ENCODE assay signal across 1 cellular context in the genomic region with DNA sequence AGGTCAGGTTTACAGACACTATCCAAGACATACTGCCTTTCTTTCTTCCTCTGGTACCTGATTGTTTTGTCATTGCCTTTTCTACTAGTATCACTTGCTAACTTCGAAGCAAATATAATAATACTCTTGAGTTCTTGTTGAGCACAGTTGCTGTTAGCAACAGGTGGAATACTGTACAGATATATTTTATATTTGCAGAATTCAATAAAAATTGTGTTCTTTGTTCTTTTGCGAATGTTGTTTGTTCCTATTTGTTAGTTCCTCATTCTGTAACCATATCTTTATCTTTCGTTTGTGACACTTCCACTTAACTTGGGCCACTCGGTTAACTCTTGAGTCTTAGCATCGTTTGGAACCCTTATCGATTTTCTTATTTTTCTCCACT.
TF ChIP-seq lines count a peak whose summit lies in the region.

No MANE protein-coding gene starts in this region.

TF ChIP-seq in SK-N-SH treated with all-trans-retinoic acid at 6 μM for 48 hours, 23 proteins besides CTCF, POLR2A, EP300 and RAD21 (continued from another document):
- TF ChIP-seq, protein P1, sequence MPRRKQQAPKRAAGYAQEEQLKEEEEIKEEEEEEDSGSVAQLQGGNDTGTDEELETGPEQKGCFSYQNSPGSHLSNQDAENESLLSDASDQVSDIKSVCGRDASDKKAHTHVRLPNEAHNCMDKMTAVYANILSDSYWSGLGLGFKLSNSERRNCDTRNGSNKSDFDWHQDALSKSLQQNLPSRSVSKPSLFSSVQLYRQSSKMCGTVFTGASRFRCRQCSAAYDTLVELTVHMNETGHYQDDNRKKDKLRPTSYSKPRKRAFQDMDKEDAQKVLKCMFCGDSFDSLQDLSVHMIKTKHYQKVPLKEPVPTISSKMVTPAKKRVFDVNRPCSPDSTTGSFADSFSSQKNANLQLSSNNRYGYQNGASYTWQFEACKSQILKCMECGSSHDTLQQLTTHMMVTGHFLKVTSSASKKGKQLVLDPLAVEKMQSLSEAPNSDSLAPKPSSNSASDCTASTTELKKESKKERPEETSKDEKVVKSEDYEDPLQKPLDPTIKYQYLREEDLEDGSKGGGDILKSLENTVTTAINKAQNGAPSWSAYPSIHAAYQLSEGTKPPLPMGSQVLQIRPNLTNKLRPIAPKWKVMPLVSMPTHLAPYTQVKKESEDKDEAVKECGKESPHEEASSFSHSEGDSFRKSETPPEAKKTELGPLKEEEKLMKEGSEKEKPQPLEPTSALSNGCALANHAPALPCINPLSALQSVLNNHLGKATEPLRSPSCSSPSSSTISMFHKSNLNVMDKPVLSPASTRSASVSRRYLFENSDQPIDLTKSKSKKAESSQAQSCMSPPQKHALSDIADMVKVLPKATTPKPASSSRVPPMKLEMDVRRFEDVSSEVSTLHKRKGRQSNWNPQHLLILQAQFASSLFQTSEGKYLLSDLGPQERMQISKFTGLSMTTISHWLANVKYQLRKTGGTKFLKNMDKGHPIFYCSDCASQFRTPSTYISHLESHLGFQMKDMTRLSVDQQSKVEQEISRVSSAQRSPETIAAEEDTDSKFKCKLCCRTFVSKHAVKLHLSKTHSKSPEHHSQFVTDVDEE (CRISPR knock-in tag; IDR thresholded peaks at IDR 0.05): no peak
- TF ChIP-seq ESRRG (CRISPR knock-in tag; IDR thresholded peaks at IDR 0.05): no peak
- TF ChIP-seq, protein P2, sequence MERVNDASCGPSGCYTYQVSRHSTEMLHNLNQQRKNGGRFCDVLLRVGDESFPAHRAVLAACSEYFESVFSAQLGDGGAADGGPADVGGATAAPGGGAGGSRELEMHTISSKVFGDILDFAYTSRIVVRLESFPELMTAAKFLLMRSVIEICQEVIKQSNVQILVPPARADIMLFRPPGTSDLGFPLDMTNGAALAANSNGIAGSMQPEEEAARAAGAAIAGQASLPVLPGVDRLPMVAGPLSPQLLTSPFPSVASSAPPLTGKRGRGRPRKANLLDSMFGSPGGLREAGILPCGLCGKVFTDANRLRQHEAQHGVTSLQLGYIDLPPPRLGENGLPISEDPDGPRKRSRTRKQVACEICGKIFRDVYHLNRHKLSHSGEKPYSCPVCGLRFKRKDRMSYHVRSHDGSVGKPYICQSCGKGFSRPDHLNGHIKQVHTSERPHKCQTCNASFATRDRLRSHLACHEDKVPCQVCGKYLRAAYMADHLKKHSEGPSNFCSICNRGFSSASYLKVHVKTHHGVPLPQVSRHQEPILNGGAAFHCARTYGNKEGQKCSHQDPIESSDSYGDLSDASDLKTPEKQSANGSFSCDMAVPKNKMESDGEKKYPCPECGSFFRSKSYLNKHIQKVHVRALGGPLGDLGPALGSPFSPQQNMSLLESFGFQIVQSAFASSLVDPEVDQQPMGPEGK (CRISPR knock-in tag; IDR thresholded peaks at IDR 0.05; ENCODE audit: borderline replicate concordance): no peak
- TF ChIP-seq GLIS3 (CRISPR knock-in tag; IDR thresholded peaks at IDR 0.05): no peak
- no peak for TF ChIP-seq ZFP3 (CRISPR knock-in tag; IDR thresholded peaks at IDR 0.05)
- TF ChIP-seq, protein P3, sequence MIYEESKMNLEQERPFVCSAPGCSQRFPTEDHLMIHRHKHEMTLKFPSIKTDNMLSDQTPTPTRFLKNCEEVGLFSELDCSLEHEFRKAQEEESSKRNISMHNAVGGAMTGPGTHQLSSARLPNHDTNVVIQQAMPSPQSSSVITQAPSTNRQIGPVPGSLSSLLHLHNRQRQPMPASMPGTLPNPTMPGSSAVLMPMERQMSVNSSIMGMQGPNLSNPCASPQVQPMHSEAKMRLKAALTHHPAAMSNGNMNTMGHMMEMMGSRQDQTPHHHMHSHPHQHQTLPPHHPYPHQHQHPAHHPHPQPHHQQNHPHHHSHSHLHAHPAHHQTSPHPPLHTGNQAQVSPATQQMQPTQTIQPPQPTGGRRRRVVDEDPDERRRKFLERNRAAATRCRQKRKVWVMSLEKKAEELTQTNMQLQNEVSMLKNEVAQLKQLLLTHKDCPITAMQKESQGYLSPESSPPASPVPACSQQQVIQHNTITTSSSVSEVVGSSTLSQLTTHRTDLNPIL (CRISPR knock-in tag; IDR thresholded peaks at IDR 0.05; ENCODE audit: low read depth): no peak
- TF ChIP-seq, protein P4, sequence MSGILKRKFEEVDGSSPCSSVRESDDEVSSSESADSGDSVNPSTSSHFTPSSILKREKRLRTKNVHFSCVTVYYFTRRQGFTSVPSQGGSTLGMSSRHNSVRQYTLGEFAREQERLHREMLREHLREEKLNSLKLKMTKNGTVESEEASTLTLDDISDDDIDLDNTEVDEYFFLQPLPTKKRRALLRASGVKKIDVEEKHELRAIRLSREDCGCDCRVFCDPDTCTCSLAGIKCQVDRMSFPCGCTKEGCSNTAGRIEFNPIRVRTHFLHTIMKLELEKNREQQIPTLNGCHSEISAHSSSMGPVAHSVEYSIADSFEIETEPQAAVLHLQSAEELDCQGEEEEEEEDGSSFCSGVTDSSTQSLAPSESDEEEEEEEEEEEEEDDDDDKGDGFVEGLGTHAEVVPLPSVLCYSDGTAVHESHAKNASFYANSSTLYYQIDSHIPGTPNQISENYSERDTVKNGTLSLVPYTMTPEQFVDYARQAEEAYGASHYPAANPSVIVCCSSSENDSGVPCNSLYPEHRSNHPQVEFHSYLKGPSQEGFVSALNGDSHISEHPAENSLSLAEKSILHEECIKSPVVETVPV (CRISPR knock-in tag; IDR thresholded peaks at IDR 0.05): no peak
- TF ChIP-seq CSDC2 (CRISPR knock-in tag; IDR thresholded peaks at IDR 0.05): no peak
- no peak for TF ChIP-seq ZNF70 (CRISPR knock-in tag; IDR thresholded peaks at IDR 0.05)
- no peak for TF ChIP-seq ZC3H10 (CRISPR knock-in tag; IDR thresholded peaks at IDR 0.05)
- TF ChIP-seq ARNTL (CRISPR knock-in tag; IDR thresholded peaks at IDR 0.05; ENCODE audit: borderline replicate concordance, low read depth): no peak
- no peak for TF ChIP-seq ZFP30 (CRISPR knock-in tag; IDR thresholded peaks at IDR 0.05)
- no peak for TF ChIP-seq ZNF8 (CRISPR knock-in tag; IDR thresholded peaks at IDR 0.05)
TF ChIP-seq in SK-N-SH treated with all-trans-retinoic acid at 6 μM for 48 hours: peak in this region for 0.
